In genomic region chr6:24126586-24127192, GRCh38 we compare ENCODE assay signal across 1 cellular context.
TF ChIP-seq lines count a peak whose summit lies in the region.

No MANE protein-coding gene starts in this region.

TF ChIP-seq in WTC11, 78 proteins besides CTCF, POLR2A, EP300 and RAD21 (continued from another document and continues in another):
- TF ChIP-seq IRF1 (CRISPR knock-in tag; IDR thresholded peaks at IDR 0.05) (no peak), NFATC4 (CRISPR knock-in tag; IDR thresholded peaks at IDR 0.05) (no peak), GTF2I (CRISPR knock-in tag; conservative IDR thresholded peaks at IDR 0.05) (no peak), STAT6 (CRISPR knock-in tag; conservative IDR thresholded peaks at IDR 0.05; ENCODE audit: low read depth) (no peak), ZNF232 (CRISPR knock-in tag; IDR thresholded peaks at IDR 0.05) (peak; percentile 87; the same call in 1 of the 2 replicates), ZNF423 (CRISPR knock-in tag; IDR thresholded peaks at IDR 0.05) (no peak), RORB (CRISPR knock-in tag; IDR thresholded peaks at IDR 0.05) (no peak), ZNF425 (CRISPR knock-in tag; conservative IDR thresholded peaks at IDR 0.05) (no peak), PRRX2 (CRISPR knock-in tag; IDR thresholded peaks at IDR 0.05) (no peak), ZMAT4 (CRISPR knock-in tag; IDR thresholded peaks at IDR 0.05) (no peak), ZNF317 (CRISPR knock-in tag; IDR thresholded peaks at IDR 0.05; ENCODE audit: borderline replicate concordance, low read depth) (no peak), IRF2 (CRISPR knock-in tag; IDR thresholded peaks at IDR 0.05; ENCODE audit: borderline replicate concordance, low read depth) (no peak), USF1 (CRISPR knock-in tag; IDR thresholded peaks at IDR 0.05) (0 out of 2 replicates have a peak, but pooled peaks have one; percentile 61), MAX (CRISPR knock-in tag; IDR thresholded peaks at IDR 0.05) (peak; percentile 54; the same call in 1 of the 2 replicates), MLX (CRISPR knock-in tag; IDR thresholded peaks at IDR 0.05) (no peak), ARID4B (CRISPR knock-in tag; IDR thresholded peaks at IDR 0.05; ENCODE audit: borderline replicate concordance) (0 out of 2 replicates have a peak, but pooled peaks have one; percentile 41), FOXP4 (CRISPR knock-in tag; IDR thresholded peaks at IDR 0.05) (0 out of 2 replicates have a peak, but pooled peaks have one; percentile 35), CREM (CRISPR knock-in tag; IDR thresholded peaks at IDR 0.05) (no peak), ATF3 (CRISPR knock-in tag; conservative IDR thresholded peaks at IDR 0.05) (no peak), ZNF396 (CRISPR knock-in tag; IDR thresholded peaks at IDR 0.05; ENCODE audit: borderline replicate concordance) (no peak), NR3C1 (CRISPR knock-in tag; conservative IDR thresholded peaks at IDR 0.05; ENCODE audit: low read depth) (no peak), ATF6 (CRISPR knock-in tag; IDR thresholded peaks at IDR 0.05) (no peak), SMAD3 (CRISPR knock-in tag; IDR thresholded peaks at IDR 0.05; ENCODE audit: borderline replicate concordance) (peak; percentile 77; the same call in 1 of the 2 replicates), ZNF512 (CRISPR knock-in tag; IDR thresholded peaks at IDR 0.05; ENCODE audit: borderline replicate concordance) (no peak), MYBL2 (CRISPR knock-in tag; IDR thresholded peaks at IDR 0.05) (no peak), NR1H2 (CRISPR knock-in tag; IDR thresholded peaks at IDR 0.05) (no peak), PREB (CRISPR knock-in tag; IDR thresholded peaks at IDR 0.05; ENCODE audit: borderline replicate concordance) (0 out of 2 replicates have a peak, but pooled peaks have one; percentile 46)
